Comparison of ENCODE assay signal across 9 cellular contexts in the genomic region with DNA sequence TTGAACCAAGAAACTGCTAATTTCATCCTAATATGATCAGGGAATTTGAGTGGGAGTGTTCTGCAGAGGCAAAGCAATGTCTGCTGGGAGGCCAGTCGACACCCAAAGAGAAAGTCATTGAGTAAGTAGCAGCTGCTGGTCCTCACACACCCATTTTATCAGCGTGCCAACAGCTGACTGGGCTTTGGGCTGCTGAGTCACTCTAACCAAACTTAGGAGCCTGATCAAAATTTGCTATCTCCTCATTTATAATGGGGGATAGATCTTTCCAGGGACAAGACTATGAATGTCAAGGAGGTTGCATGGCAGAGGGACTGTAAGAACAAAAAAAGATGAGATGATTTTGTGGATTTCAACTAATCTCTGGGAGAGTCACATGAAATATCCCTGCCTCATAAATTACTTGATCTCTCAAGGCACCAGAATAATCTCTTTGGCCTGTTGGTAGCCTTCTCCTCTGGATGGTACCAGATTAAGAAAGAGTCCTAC. TPM values are rescaled to one million over a fixed set of nuclear protein-coding genes. Genes with fewer than 3 reads are reported as not detected.
DNase-seq lines count a peak whose midpoint lies in the region; ATAC-seq and TF ChIP-seq lines count a peak whose summit lies in the region.
"Had no signal": no experiment of that assay in that cellular context is flagged by ENCODE, and none has a peak within 500 bp of the region (broad histone marks: within the 10 kb centered on the region; RNA-seq: fewer than 3 reads in every experiment).

No MANE protein-coding gene starts in this region.

- H3K4me1 ChIP-seq in ACC112 (ENCODE audit: control insufficient read depth, insufficient read depth, low read length, unreplicated experiment): peaks cover 45% of the 10 kb centered on the region
- no peaks in the 10 kb centered on the region for H3K4me1 ChIP-seq in uterus

- ATAC-seq in HG03460 (IDR thresholded peaks at IDR 0.05; ENCODE audit: unreplicated experiment): peak; percentile 30

- H2AFZ ChIP-seq in ACC112 (ENCODE audit: low read length, unreplicated experiment): no peak overlapping the region

- TF ChIP-seq CTCF in uterus (IDR thresholded peaks at IDR 0.05): no peak

- no peak for TF ChIP-seq POLR2A in uterus (IDR thresholded peaks at IDR 0.05)

- peak; percentile 60 for DNase-seq in GM04504 (ENCODE audit: low read depth)
- peak; percentile 87 for DNase-seq in SK-MEL-5 (ENCODE audit: low read depth, low spot score)
- DNase-seq in dermis blood vessel endothelial cell: peak; percentile 75
- peak; percentile 59 for DNase-seq in medulla oblongata (ENCODE audit: extremely low spot score)
- peak; percentile 48 to 51 for DNase-seq in uterus
- no peak for DNase-seq in NCI-H524 treated with DMSO at 0.1 percent for 48 hours (lab: John Stamatoyannopoulos, UW)

- H3K36me3 ChIP-seq in ACC112 (ENCODE audit: insufficient read depth, low read length): no peaks in the 10 kb centered on the region
- H3K36me3 ChIP-seq in uterus: no peaks in the 10 kb centered on the region
- H3K36me3 ChIP-seq: HAP-1 had no signal

- peak overlapping the region; percentile 11 for H3K4me3 ChIP-seq in ACC112 (ENCODE audit: low read depth, low read length)
- H3K4me3 ChIP-seq in uterus: no peak overlapping the region
- H3K4me3 ChIP-seq: HAP-1 had no signal

- H3K27me3 ChIP-seq in ACC112 (ENCODE audit: insufficient read depth, low read length) (no peaks in the 10 kb centered on the region), uterus (no peaks in the 10 kb centered on the region)

- peak overlapping the region; percentile 82 for H3K27ac ChIP-seq in ACC112 (ENCODE audit: low read depth, low read length)
- H3K27ac ChIP-seq in uterus: peak overlapping the region; percentile 12 to 18

- peaks cover 82% of the 10 kb centered on the region for H3K79me2 ChIP-seq in ACC112 (ENCODE audit: control insufficient read depth, insufficient read depth, low read length, unreplicated experiment)

- no peaks in the 10 kb centered on the region for H3K9me3 ChIP-seq in uterus
- H3K9me3 ChIP-seq: HAP-1 had no signal

- in situ Hi-C loops in SK-MEL-5 (cut with HindIII; ENCODE audit: low pct_unique_long_range_greater_than_20kb, low sequenced_read_pairs): no loop called here

- intact Hi-C loops in uterus (cut with DNase I; ENCODE audit: low total_unique reads): no loop called here

RNA-seq across cellular contexts. Expression of a gene that starts 32.9 kb away (rescaled TPM):
- 0.35 TPM in 1 of 2 replicates, not detected in the other for total RNA-seq in SK-MEL-5 (2014; rRNA removed; shearing (Covaris generic))
- 2.2 TPM in 1 of 2 replicates, not detected in the other for polyA plus RNA-seq in SK-MEL-5 (2015; cell fraction: cytosol; rRNA removed)
- polyA plus RNA-seq in SK-MEL-5 (2015; cell fraction: nucleus; rRNA removed): 0.94 TPM in 1 of 2 replicates, not detected in the other
- total RNA-seq in dermis blood vessel endothelial cell: not detected in 2 replicates
- total RNA-seq in uterus: under 1 TPM in 1 of 4 donors, not detected in 3; 0.34 TPM

RNA-seq across cellular contexts. Expression of a gene that starts 35.9 kb away (rescaled TPM):
- total RNA-seq in SK-MEL-5 (2014; rRNA removed; shearing (Covaris generic)): 39.3 and 45.1 TPM in 2 replicates
- 33.8 and 35.7 TPM in 2 replicates for polyA plus RNA-seq in SK-MEL-5 (2015; cell fraction: cytosol; rRNA removed)
- 99.3 and 141 TPM in 2 replicates for polyA plus RNA-seq in SK-MEL-5 (2015; cell fraction: nucleus; rRNA removed)
- total RNA-seq in dermis blood vessel endothelial cell (18.0 and 22.2 TPM in 2 replicates), uterus (10 to 100 TPM; 18.8 to 61.6 (median 22.7) TPM)
